Comparison of ENCODE assay signal across 2 cellular contexts in the genomic region with DNA sequence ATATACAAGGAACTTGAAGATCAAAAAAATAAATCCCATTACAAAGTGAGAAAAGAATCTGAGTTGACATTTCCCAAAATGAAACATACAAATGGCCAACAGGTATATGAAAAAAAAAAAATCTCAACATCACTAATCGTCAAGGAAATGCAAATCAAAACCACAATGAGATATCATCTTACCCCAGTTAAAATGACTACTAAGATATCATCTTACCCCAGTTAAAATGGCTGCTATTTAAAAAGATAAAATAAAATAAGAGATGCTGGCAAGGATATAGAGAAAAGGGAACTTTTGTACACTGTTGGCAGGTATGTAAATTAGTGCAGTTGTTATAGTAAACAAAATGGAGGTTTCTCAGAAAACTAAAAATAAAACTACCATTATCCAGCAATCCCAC.
TF ChIP-seq lines count a peak whose summit lies in the region.

No MANE protein-coding gene starts in this region.

TF ChIP-seq in HCT116, 20 proteins besides CTCF, POLR2A, EP300 and RAD21 (continued from another document):
- TF ChIP-seq, protein P1, sequence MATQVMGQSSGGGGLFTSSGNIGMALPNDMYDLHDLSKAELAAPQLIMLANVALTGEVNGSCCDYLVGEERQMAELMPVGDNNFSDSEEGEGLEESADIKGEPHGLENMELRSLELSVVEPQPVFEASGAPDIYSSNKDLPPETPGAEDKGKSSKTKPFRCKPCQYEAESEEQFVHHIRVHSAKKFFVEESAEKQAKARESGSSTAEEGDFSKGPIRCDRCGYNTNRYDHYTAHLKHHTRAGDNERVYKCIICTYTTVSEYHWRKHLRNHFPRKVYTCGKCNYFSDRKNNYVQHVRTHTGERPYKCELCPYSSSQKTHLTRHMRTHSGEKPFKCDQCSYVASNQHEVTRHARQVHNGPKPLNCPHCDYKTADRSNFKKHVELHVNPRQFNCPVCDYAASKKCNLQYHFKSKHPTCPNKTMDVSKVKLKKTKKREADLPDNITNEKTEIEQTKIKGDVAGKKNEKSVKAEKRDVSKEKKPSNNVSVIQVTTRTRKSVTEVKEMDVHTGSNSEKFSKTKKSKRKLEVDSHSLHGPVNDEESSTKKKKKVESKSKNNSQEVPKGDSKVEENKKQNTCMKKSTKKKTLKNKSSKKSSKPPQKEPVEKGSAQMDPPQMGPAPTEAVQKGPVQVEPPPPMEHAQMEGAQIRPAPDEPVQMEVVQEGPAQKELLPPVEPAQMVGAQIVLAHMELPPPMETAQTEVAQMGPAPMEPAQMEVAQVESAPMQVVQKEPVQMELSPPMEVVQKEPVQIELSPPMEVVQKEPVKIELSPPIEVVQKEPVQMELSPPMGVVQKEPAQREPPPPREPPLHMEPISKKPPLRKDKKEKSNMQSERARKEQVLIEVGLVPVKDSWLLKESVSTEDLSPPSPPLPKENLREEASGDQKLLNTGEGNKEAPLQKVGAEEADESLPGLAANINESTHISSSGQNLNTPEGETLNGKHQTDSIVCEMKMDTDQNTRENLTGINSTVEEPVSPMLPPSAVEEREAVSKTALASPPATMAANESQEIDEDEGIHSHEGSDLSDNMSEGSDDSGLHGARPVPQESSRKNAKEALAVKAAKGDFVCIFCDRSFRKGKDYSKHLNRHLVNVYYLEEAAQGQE (IDR thresholded peaks at IDR 0.05; ENCODE audit: low read depth) = no peak
- TF ChIP-seq ZFX (IDR thresholded peaks at IDR 0.05) (no peak), CBX3 (IDR thresholded peaks at IDR 0.05; ENCODE audit: low read depth) (no peak)
TF ChIP-seq in HCT116: peak in this region for 0.

TF ChIP-seq in SK-N-SH treated with all-trans-retinoic acid at 6 μM for 48 hours, 23 proteins besides CTCF, POLR2A, EP300 and RAD21 (continued from another document):
- TF ChIP-seq, protein P2, sequence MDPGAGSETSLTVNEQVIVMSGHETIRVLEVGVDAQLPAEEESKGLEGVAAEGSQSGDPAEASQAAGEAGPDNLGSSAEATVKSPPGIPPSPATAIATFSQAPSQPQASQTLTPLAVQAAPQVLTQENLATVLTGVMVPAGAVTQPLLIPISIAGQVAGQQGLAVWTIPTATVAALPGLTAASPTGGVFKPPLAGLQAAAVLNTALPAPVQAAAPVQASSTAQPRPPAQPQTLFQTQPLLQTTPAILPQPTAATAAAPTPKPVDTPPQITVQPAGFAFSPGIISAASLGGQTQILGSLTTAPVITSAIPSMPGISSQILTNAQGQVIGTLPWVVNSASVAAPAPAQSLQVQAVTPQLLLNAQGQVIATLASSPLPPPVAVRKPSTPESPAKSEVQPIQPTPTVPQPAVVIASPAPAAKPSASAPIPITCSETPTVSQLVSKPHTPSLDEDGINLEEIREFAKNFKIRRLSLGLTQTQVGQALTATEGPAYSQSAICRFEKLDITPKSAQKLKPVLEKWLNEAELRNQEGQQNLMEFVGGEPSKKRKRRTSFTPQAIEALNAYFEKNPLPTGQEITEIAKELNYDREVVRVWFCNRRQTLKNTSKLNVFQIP (CRISPR knock-in tag; IDR thresholded peaks at IDR 0.05; ENCODE audit: borderline replicate concordance, low read depth) = no peak
- TF ChIP-seq TOX (CRISPR knock-in tag; IDR thresholded peaks at IDR 0.05; ENCODE audit: borderline replicate concordance) = no peak
- no peak for TF ChIP-seq GLIS3 (CRISPR knock-in tag; IDR thresholded peaks at IDR 0.05)
- no peak for TF ChIP-seq ZNF565 (CRISPR knock-in tag; conservative IDR thresholded peaks at IDR 0.05; ENCODE audit: low read depth)
- TF ChIP-seq ZFP30 (CRISPR knock-in tag; IDR thresholded peaks at IDR 0.05) = no peak
- TF ChIP-seq, protein P3, sequence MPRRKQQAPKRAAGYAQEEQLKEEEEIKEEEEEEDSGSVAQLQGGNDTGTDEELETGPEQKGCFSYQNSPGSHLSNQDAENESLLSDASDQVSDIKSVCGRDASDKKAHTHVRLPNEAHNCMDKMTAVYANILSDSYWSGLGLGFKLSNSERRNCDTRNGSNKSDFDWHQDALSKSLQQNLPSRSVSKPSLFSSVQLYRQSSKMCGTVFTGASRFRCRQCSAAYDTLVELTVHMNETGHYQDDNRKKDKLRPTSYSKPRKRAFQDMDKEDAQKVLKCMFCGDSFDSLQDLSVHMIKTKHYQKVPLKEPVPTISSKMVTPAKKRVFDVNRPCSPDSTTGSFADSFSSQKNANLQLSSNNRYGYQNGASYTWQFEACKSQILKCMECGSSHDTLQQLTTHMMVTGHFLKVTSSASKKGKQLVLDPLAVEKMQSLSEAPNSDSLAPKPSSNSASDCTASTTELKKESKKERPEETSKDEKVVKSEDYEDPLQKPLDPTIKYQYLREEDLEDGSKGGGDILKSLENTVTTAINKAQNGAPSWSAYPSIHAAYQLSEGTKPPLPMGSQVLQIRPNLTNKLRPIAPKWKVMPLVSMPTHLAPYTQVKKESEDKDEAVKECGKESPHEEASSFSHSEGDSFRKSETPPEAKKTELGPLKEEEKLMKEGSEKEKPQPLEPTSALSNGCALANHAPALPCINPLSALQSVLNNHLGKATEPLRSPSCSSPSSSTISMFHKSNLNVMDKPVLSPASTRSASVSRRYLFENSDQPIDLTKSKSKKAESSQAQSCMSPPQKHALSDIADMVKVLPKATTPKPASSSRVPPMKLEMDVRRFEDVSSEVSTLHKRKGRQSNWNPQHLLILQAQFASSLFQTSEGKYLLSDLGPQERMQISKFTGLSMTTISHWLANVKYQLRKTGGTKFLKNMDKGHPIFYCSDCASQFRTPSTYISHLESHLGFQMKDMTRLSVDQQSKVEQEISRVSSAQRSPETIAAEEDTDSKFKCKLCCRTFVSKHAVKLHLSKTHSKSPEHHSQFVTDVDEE (CRISPR knock-in tag; IDR thresholded peaks at IDR 0.05) = no peak
- TF ChIP-seq PPARA (CRISPR knock-in tag; IDR thresholded peaks at IDR 0.05; ENCODE audit: borderline replicate concordance) = no peak
- TF ChIP-seq, protein P4, sequence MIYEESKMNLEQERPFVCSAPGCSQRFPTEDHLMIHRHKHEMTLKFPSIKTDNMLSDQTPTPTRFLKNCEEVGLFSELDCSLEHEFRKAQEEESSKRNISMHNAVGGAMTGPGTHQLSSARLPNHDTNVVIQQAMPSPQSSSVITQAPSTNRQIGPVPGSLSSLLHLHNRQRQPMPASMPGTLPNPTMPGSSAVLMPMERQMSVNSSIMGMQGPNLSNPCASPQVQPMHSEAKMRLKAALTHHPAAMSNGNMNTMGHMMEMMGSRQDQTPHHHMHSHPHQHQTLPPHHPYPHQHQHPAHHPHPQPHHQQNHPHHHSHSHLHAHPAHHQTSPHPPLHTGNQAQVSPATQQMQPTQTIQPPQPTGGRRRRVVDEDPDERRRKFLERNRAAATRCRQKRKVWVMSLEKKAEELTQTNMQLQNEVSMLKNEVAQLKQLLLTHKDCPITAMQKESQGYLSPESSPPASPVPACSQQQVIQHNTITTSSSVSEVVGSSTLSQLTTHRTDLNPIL (CRISPR knock-in tag; IDR thresholded peaks at IDR 0.05; ENCODE audit: low read depth) = no peak
- TF ChIP-seq CSDC2 (CRISPR knock-in tag; IDR thresholded peaks at IDR 0.05) = no peak
- TF ChIP-seq SNAI2 (CRISPR knock-in tag; IDR thresholded peaks at IDR 0.05) = no peak
- TF ChIP-seq ARNTL (CRISPR knock-in tag; IDR thresholded peaks at IDR 0.05; ENCODE audit: borderline replicate concordance, low read depth) = no peak
